1 cellular context compared by ENCODE assay signal in genomic region chr5:177128551-177128976, GRCh38.
TF ChIP-seq lines count a peak whose summit lies in the region.

No MANE protein-coding gene starts in this region.

TF ChIP-seq in IMR-90, 13 proteins besides CTCF, POLR2A, EP300 and RAD21:
- no peak for TF ChIP-seq MAFK (IDR thresholded peaks at IDR 0.05; ENCODE audit: low read depth, low read length)
- TF ChIP-seq SMC3 (IDR thresholded peaks at IDR 0.05; ENCODE audit: low read depth, low read length), result no peak
- no peak for TF ChIP-seq CEBPB (IDR thresholded peaks at IDR 0.05; ENCODE audit: low read depth, low read length)
- no peak for TF ChIP-seq MAZ (IDR thresholded peaks at IDR 0.05; ENCODE audit: borderline replicate concordance, low read depth, low read length)
- TF ChIP-seq FOS (IDR thresholded peaks at IDR 0.05; ENCODE audit: low read depth, low read length), result no peak
- no peak for TF ChIP-seq CHD1 (IDR thresholded peaks at IDR 0.05; ENCODE audit: low read depth, low read length)
- no peak for TF ChIP-seq RCOR1 (IDR thresholded peaks at IDR 0.05; ENCODE audit: insufficient replicate concordance, low read length)
- TF ChIP-seq ELK1 (IDR thresholded peaks at IDR 0.05; ENCODE audit: borderline replicate concordance, low read depth, low read length), result no peak
- TF ChIP-seq BHLHE40 (IDR thresholded peaks at IDR 0.05; ENCODE audit: low read depth, low read length), result no peak
- no peak for TF ChIP-seq MXI1 (IDR thresholded peaks at IDR 0.05; ENCODE audit: borderline replicate concordance, low read depth, low read length)
- TF ChIP-seq, protein P1, sequence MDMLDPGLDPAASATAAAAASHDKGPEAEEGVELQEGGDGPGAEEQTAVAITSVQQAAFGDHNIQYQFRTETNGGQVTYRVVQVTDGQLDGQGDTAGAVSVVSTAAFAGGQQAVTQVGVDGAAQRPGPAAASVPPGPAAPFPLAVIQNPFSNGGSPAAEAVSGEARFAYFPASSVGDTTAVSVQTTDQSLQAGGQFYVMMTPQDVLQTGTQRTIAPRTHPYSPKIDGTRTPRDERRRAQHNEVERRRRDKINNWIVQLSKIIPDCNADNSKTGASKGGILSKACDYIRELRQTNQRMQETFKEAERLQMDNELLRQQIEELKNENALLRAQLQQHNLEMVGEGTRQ (IDR thresholded peaks at IDR 0.05; ENCODE audit: low read depth, low read length), result no peak
